In the genomic region with DNA sequence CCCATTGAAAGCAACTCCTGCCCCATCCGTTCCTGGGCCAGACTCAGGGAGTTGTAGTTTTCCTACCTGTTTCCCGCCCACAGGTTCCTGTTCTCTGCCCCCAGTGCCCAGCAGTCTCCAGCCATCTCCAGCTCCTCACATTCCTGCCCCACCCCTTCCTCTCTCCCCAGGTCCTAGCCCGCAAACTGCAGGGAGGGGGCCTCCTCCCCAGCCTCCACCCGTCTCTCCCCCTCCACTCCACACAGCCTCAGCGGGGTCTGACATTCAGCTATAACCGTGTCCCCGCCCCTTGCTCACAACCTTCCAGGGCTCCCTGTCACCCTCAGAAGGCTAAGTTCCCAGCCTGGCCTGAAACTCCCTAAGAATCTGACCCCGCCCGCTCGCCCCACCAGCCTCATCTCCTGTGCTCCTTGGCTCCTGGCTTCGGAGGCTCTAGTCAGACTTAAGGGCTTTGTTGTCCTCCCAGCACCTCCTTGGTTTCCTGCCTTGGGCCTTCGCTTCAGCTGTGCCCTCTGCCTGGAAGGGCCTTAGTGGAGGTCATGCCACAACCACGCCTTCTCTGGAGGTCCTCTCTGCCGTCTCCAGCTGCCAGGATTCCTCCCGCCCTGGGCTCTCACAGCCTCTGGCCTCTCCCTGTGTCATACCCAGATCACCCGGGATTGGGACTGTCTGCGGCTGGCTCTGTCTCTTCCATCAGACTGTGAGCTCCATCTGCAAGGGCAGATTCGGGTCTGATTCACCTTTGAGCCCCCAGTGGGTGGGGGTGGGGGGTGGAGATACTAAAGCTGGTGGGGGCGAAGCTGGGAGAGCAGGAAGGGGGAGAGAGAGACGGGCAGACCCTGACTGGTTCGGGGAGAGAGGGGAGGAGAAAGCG, we compare ENCODE assay signal across 2 cellular contexts.
TF ChIP-seq lines count a peak whose summit lies in the region.

No MANE protein-coding gene starts in this region.

TF ChIP-seq in HCT116, 20 proteins besides CTCF, POLR2A, EP300 and RAD21 (continued from another document):
- TF ChIP-seq, protein P1, sequence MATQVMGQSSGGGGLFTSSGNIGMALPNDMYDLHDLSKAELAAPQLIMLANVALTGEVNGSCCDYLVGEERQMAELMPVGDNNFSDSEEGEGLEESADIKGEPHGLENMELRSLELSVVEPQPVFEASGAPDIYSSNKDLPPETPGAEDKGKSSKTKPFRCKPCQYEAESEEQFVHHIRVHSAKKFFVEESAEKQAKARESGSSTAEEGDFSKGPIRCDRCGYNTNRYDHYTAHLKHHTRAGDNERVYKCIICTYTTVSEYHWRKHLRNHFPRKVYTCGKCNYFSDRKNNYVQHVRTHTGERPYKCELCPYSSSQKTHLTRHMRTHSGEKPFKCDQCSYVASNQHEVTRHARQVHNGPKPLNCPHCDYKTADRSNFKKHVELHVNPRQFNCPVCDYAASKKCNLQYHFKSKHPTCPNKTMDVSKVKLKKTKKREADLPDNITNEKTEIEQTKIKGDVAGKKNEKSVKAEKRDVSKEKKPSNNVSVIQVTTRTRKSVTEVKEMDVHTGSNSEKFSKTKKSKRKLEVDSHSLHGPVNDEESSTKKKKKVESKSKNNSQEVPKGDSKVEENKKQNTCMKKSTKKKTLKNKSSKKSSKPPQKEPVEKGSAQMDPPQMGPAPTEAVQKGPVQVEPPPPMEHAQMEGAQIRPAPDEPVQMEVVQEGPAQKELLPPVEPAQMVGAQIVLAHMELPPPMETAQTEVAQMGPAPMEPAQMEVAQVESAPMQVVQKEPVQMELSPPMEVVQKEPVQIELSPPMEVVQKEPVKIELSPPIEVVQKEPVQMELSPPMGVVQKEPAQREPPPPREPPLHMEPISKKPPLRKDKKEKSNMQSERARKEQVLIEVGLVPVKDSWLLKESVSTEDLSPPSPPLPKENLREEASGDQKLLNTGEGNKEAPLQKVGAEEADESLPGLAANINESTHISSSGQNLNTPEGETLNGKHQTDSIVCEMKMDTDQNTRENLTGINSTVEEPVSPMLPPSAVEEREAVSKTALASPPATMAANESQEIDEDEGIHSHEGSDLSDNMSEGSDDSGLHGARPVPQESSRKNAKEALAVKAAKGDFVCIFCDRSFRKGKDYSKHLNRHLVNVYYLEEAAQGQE (IDR thresholded peaks at IDR 0.05; ENCODE audit: low read depth), result no peak
- TF ChIP-seq MAX (IDR thresholded peaks at IDR 0.05) (peak; percentile 32; the same call in 1 of the 2 replicates), EGR1 (IDR thresholded peaks at IDR 0.05; ENCODE audit: low read depth) (peak; percentile 59; the same call in 1 of the 2 replicates), ELF1 (IDR thresholded peaks at IDR 0.05; ENCODE audit: borderline replicate concordance, low read depth) (no peak), POLR2AphosphoS5 (IDR thresholded peaks at IDR 0.05; ENCODE audit: low read depth, low read length) (0 out of 2 replicates have a peak, but pooled peaks have one; percentile 44)
TF ChIP-seq in HCT116: peak in this region for 6.

TF ChIP-seq in WTC11, 78 proteins besides CTCF, POLR2A, EP300 and RAD21 (continued from another document):
- 0 out of 2 replicates have a peak, but pooled peaks have one; percentile 9 for TF ChIP-seq FOXP4 (CRISPR knock-in tag; IDR thresholded peaks at IDR 0.05)
TF ChIP-seq in WTC11: peak in this region for 2.
